In genomic region chr20:38212806-38213606, GRCh38 we compare ENCODE assay signal across 14 cellular contexts. TPM values are rescaled to one million over a fixed set of nuclear protein-coding genes. Genes with fewer than 3 reads are reported as not detected.
"Had no signal": no experiment of that assay in that cellular context is flagged by ENCODE, and none has a peak within 500 bp of the region (broad histone marks: within the 10 kb centered on the region; RNA-seq: fewer than 3 reads in every experiment).

No MANE protein-coding gene starts in this region.

- H3K4me1 Mint-ChIP-seq: activated naive CD4-positive, alpha-beta T cell treated with anti-CD3 and anti-CD28 coated beads, Interleukin-2, amount 50 U/mL, for 24 hours; central memory CD8-positive, alpha-beta T cell; natural killer cell; stimulated activated naive CD8-positive, alpha-beta T cell treated with anti-CD3 and anti-CD28 coated beads, Interleukin-15, amount 100 ng/mL, for 72 hours had no signal

- H3K27me3 ChIP-seq: body of pancreas had no signal

- H3K9me3 Mint-ChIP-seq: activated naive CD4-positive, alpha-beta T cell treated with anti-CD3 and anti-CD28 coated beads, Interleukin-2, amount 50 U/mL, for 24 hours; central memory CD8-positive, alpha-beta T cell; natural killer cell; stimulated activated naive CD8-positive, alpha-beta T cell treated with anti-CD3 and anti-CD28 coated beads, Interleukin-15, amount 100 ng/mL, for 72 hours had no signal

- H3K27me3 Mint-ChIP-seq: activated naive CD4-positive, alpha-beta T cell treated with anti-CD3 and anti-CD28 coated beads, Interleukin-2, amount 50 U/mL, for 24 hours had no signal

- H3K4me3 Mint-ChIP-seq: activated naive CD4-positive, alpha-beta T cell treated with anti-CD3 and anti-CD28 coated beads, Interleukin-2, amount 50 U/mL, for 24 hours; central memory CD8-positive, alpha-beta T cell; natural killer cell; stimulated activated naive CD8-positive, alpha-beta T cell treated with anti-CD3 and anti-CD28 coated beads, Interleukin-15, amount 100 ng/mL, for 72 hours had no signal

- DNase-seq: activated CD4-positive, CD25-positive, alpha-beta regulatory T cell; activated effector memory CD4-positive, alpha-beta T cell treated with Interleukin-2 at 50 U/mL for 16 hours; body of pancreas; dermis blood vessel endothelial cell; natural killer cell; occipital lobe; stimulated activated CD4-positive, alpha-beta T cell treated with anti-CD3 and anti-CD28 coated beads, Interleukin-15, amount 100 ng/mL, for 24 hours; stimulated activated CD4-positive, alpha-beta T cell treated with anti-CD3 and anti-CD28 coated beads, Interleukin-4, amount 100 ng/mL, for 4 hours; stimulated activated naive CD8-positive, alpha-beta T cell treated with anti-CD3 and anti-CD28 coated beads, Interleukin-15, amount 100 ng/mL, for 72 hours had no signal

- H3K27ac Mint-ChIP-seq: activated naive CD4-positive, alpha-beta T cell treated with anti-CD3 and anti-CD28 coated beads, Interleukin-2, amount 50 U/mL, for 24 hours; natural killer cell had no signal

- H3K27ac ChIP-seq: body of pancreas, thoracic aorta had no signal

- H3K4me3 ChIP-seq: body of pancreas, thoracic aorta had no signal

- H3K36me3 ChIP-seq: thoracic aorta had no signal

- H3K9me3 ChIP-seq: body of pancreas, thoracic aorta had no signal

- H3K36me3 Mint-ChIP-seq: activated naive CD4-positive, alpha-beta T cell treated with anti-CD3 and anti-CD28 coated beads, Interleukin-2, amount 50 U/mL, for 24 hours; natural killer cell had no signal

- ATAC-seq: body of pancreas; natural killer cell; stimulated activated naive CD8-positive, alpha-beta T cell treated with anti-CD3 and anti-CD28 coated beads, Interleukin-15, amount 100 ng/mL, for 72 hours had no signal

- H3K4me1 ChIP-seq: body of pancreas had no signal

RNA-seq across cellular contexts. Expression of gene KIAA1755, which starts 47.5 kb away (rescaled TPM):
- total RNA-seq: lung microvascular endothelial cell; natural killer cell; T-helper 2 cell treated with Interferon-gamma antibody and Interleukin-4, amounts not matched to agents 100 ng/mL and 5 ng/mL, for 36 hours had no signal
